16 cellular contexts compared by ENCODE assay signal in the genomic region with DNA sequence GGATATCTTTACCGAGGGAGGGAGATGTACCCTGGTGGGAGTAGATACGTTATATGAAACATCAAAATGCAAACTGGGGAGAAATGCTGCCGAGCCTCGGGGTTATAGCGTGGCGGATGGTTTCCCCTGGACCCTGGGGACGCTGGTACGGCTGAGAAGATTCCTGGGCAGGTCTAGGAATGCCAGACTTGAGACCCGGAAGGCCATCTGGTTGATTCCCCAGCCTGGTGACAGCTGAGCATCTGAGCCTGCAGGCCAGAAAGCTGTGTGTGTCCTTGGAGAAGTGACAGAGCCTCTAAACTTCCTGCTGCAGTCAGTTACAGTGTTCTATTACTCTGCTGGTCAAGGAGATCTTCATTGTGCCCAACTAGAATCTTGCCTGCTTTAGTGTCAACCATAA. TPM values are rescaled to one million over a fixed set of nuclear protein-coding genes. Genes with fewer than 3 reads are reported as not detected.
DNase-seq lines count a peak whose midpoint lies in the region; ATAC-seq, FAIRE-seq and TF ChIP-seq lines count a peak whose summit lies in the region.
"Had no signal": no experiment of that assay in that cellular context is flagged by ENCODE, and none has a peak within 500 bp of the region (broad histone marks: within the 10 kb centered on the region; RNA-seq: fewer than 3 reads in every experiment).

No MANE protein-coding gene starts in this region.

- H3K9me3 Mint-ChIP-seq in activated naive CD4-positive, alpha-beta T cell treated with anti-CD3 and anti-CD28 coated beads, Interleukin-2, amount 50 U/mL, for 24 hours, result no peaks in the 10 kb centered on the region
- H3K9me3 Mint-ChIP-seq in activated naive CD4-positive, alpha-beta T cell treated with anti-CD3 and anti-CD28 coated beads for 36 hours, result no peaks in the 10 kb centered on the region
- peaks cover 2% of the 10 kb centered on the region for H3K9me3 Mint-ChIP-seq in activated B cell treated with CpG ODN at 0.5 μM for 24 hours
- no peaks in the 10 kb centered on the region for H3K9me3 Mint-ChIP-seq in stimulated activated effector memory CD8-positive, alpha-beta T cell treated with anti-CD3 and anti-CD28 coated beads, Interleukin-12 subunit alpha, Interleukin-12 subunit beta, amount 100 ng/mL, for 72 hours

- no peak for TF ChIP-seq RAD21 in HepG2 (CRISPR knock-in tag; IDR thresholded peaks at IDR 0.05)

- no peaks in the 10 kb centered on the region for H4K20me1 ChIP-seq in HepG2 (ENCODE audit: insufficient read depth, low read length)

- no peak for TF ChIP-seq POLR2A in HepG2 (IDR thresholded peaks at IDR 0.05; ENCODE audit: insufficient read depth in 1 of 2, low read depth in 2 of 2, low read length in 2 of 2)

- no peak overlapping the region for H2AFZ ChIP-seq in HepG2 (ENCODE audit: low read length)

- POLR2A ChIA-PET in activated B cell treated with CpG ODN at 0.5 μM for 24 hours (lab: Charles Lee) (no interaction called here), HepG2 (lab: Yijun Ruan, JAX) (no interaction called here)

- BruUV-seq in HepG2 (replicated peaks; lab: Mats Ljungman, UMichigan), result no TSS peak

- H3K27ac Mint-ChIP-seq in activated naive CD4-positive, alpha-beta T cell treated with anti-CD3 and anti-CD28 coated beads, Interleukin-2, amount 50 U/mL, for 24 hours, result no peak overlapping the region
- no peak overlapping the region for H3K27ac Mint-ChIP-seq in activated naive CD4-positive, alpha-beta T cell treated with anti-CD3 and anti-CD28 coated beads for 36 hours
- H3K27ac Mint-ChIP-seq in activated B cell treated with CpG ODN at 0.5 μM for 24 hours, result no peak overlapping the region
- H3K27ac Mint-ChIP-seq in stimulated activated effector memory CD8-positive, alpha-beta T cell treated with anti-CD3 and anti-CD28 coated beads, Interleukin-12 subunit alpha, Interleukin-12 subunit beta, amount 100 ng/mL, for 72 hours, result no peak overlapping the region
- H3K27ac Mint-ChIP-seq: activated CD4-positive, alpha-beta memory T cell treated with anti-CD3 and anti-CD28 coated beads for 36 hours had no signal

- TF ChIP-seq CTCF in activated B cell treated with CpG ODN at 0.5 μM for 24 hours (IDR thresholded peaks at IDR 0.05), result no peak
- no peak for TF ChIP-seq CTCF in HepG2 (CRISPR knock-in tag; IDR thresholded peaks at IDR 0.05)

- H3K36me3 Mint-ChIP-seq in activated naive CD4-positive, alpha-beta T cell treated with anti-CD3 and anti-CD28 coated beads, Interleukin-2, amount 50 U/mL, for 24 hours, result no peaks in the 10 kb centered on the region
- no peaks in the 10 kb centered on the region for H3K36me3 Mint-ChIP-seq in activated naive CD4-positive, alpha-beta T cell treated with anti-CD3 and anti-CD28 coated beads for 36 hours (ENCODE audit: low read depth)
- no peaks in the 10 kb centered on the region for H3K36me3 Mint-ChIP-seq in activated B cell treated with CpG ODN at 0.5 μM for 24 hours (ENCODE audit: low read depth)
- no peaks in the 10 kb centered on the region for H3K36me3 Mint-ChIP-seq in stimulated activated effector memory CD8-positive, alpha-beta T cell treated with anti-CD3 and anti-CD28 coated beads, Interleukin-12 subunit alpha, Interleukin-12 subunit beta, amount 100 ng/mL, for 72 hours
- H3K36me3 Mint-ChIP-seq: activated CD4-positive, alpha-beta memory T cell treated with anti-CD3 and anti-CD28 coated beads for 36 hours had no signal

- H3K27ac ChIP-seq in HepG2 (ENCODE audit: extremely low read length, insufficient read depth, low read length), result no peak overlapping the region

- ATAC-seq in activated B cell treated with CpG ODN at 0.5 μM for 24 hours (ENCODE audit: low read depth) (no peak), HG02870 (IDR thresholded peaks at IDR 0.05; ENCODE audit: unreplicated experiment) (no peak), HepG2 (no peak)
- no peak for ATAC-seq in stimulated activated effector memory CD8-positive, alpha-beta T cell treated with anti-CD3 and anti-CD28 coated beads, Interleukin-12 subunit alpha, Interleukin-12 subunit beta, amount 100 ng/mL, for 72 hours

- no peaks in the 10 kb centered on the region for H3K36me3 ChIP-seq in HepG2 (replicated peaks in 1 of 2; ENCODE audit: control insufficient read depth in 1 of 2, insufficient read depth in 2 of 2, low read length in 2 of 2)

- WGBS in HepG2 (ENCODE audit: low lambda C conversion rate), result 87% methylated on average over 9 of the region's 9 CpGs

- in situ Hi-C loops in HepG2 (cut with HindIII; ENCODE audit: extremely low pct_ligation_motif_present, low pct_unique_long_range_greater_than_20kb), result no loop called here

- peaks cover 35% of the 10 kb centered on the region for H3K27me3 Mint-ChIP-seq in activated naive CD4-positive, alpha-beta T cell treated with anti-CD3 and anti-CD28 coated beads, Interleukin-2, amount 50 U/mL, for 24 hours
- peaks cover 50% of the 10 kb centered on the region for H3K27me3 Mint-ChIP-seq in activated naive CD4-positive, alpha-beta T cell treated with anti-CD3 and anti-CD28 coated beads for 36 hours (ENCODE audit: low read depth)
- peaks cover 25% of the 10 kb centered on the region for H3K27me3 Mint-ChIP-seq in activated B cell treated with CpG ODN at 0.5 μM for 24 hours

- H3K4me3 Mint-ChIP-seq in activated naive CD4-positive, alpha-beta T cell treated with anti-CD3 and anti-CD28 coated beads, Interleukin-2, amount 50 U/mL, for 24 hours, result peak overlapping the region; percentile 67
- H3K4me3 Mint-ChIP-seq in activated naive CD4-positive, alpha-beta T cell treated with anti-CD3 and anti-CD28 coated beads for 36 hours, result no peak overlapping the region
- H3K4me3 Mint-ChIP-seq in activated B cell treated with CpG ODN at 0.5 μM for 24 hours, result peak overlapping the region; percentile 20
- H3K4me3 Mint-ChIP-seq in stimulated activated effector memory CD8-positive, alpha-beta T cell treated with anti-CD3 and anti-CD28 coated beads, Interleukin-12 subunit alpha, Interleukin-12 subunit beta, amount 100 ng/mL, for 72 hours, result peak overlapping the region; percentile 72
- H3K4me3 Mint-ChIP-seq: activated CD4-positive, alpha-beta memory T cell treated with anti-CD3 and anti-CD28 coated beads for 36 hours had no signal

- H3K4me3 ChIP-seq in iPS-18c (ENCODE audit: insufficient read depth, low read depth, low read length), result peak overlapping the region; percentile 87; the same call in 1 of the 2 replicates
- no peak overlapping the region for H3K4me3 ChIP-seq in HepG2 (replicated peaks in 1 of 3; ENCODE audit: insufficient read depth in 1 of 3, low read depth in 2 of 3, low read length in 3 of 3)

- CTCF ChIA-PET in activated naive CD4-positive, alpha-beta T cell treated with anti-CD3 and anti-CD28 coated beads for 36 hours (lab: Charles Lee), result no interaction called here
- CTCF ChIA-PET in activated B cell treated with CpG ODN at 0.5 μM for 24 hours (lab: Charles Lee) (no interaction called here), HepG2 (lab: Yijun Ruan, JAX; ENCODE audit: low intra/inter-chr PET ratio, low total read pairs) (no interaction called here)

- peaks cover 8% of the 10 kb centered on the region; the same call in 1 of the 2 replicates for H3K4me1 ChIP-seq in HepG2 (ENCODE audit: insufficient read depth, low read length)

- no peak for FAIRE-seq in HepG2 (lab: Jason Lieb, UNC)
- FAIRE-seq: endothelial cell of umbilical vein, kidney, TTC549 had no signal

- intact Hi-C loops in activated naive CD4-positive, alpha-beta T cell treated with anti-CD3 and anti-CD28 coated beads for 36 hours (cut with micrococcal nuclease), result loop anchor here (5.0 kb wide), 1 partner anchor 35 kb away; no protein-coding TSS in a partner anchor
- intact Hi-C loops in activated B cell treated with CpG ODN at 0.5 μM for 24 hours (cut with micrococcal nuclease), result loop anchor here (5.0 kb wide), 1 partner anchor 45 kb away; no protein-coding TSS in a partner anchor
- intact Hi-C loops in HepG2 (cut with micrococcal nuclease; ENCODE audit: unreplicated experiment), result no loop called here

- peaks cover 11% of the 10 kb centered on the region for H3K4me1 Mint-ChIP-seq in activated naive CD4-positive, alpha-beta T cell treated with anti-CD3 and anti-CD28 coated beads, Interleukin-2, amount 50 U/mL, for 24 hours
- H3K4me1 Mint-ChIP-seq in activated naive CD4-positive, alpha-beta T cell treated with anti-CD3 and anti-CD28 coated beads for 36 hours (ENCODE audit: low read depth), result peaks cover 8% of the 10 kb centered on the region
- H3K4me1 Mint-ChIP-seq in activated B cell treated with CpG ODN at 0.5 μM for 24 hours, result peaks cover 13% of the 10 kb centered on the region
- peaks cover 13% of the 10 kb centered on the region for H3K4me1 Mint-ChIP-seq in stimulated activated effector memory CD8-positive, alpha-beta T cell treated with anti-CD3 and anti-CD28 coated beads, Interleukin-12 subunit alpha, Interleukin-12 subunit beta, amount 100 ng/mL, for 72 hours

- H3K9me3 ChIP-seq in iPS-18c (ENCODE audit: control insufficient read depth, insufficient read depth, low read length) (no peaks in the 10 kb centered on the region), HepG2 (ENCODE audit: low read length) (no peaks in the 10 kb centered on the region)

- H3K9ac ChIP-seq in HepG2 (ENCODE audit: insufficient read depth, low read depth, low read length), result no peak overlapping the region

- no peak for DNase-seq in activated naive CD4-positive, alpha-beta T cell treated with anti-CD3 and anti-CD28 coated beads for 36 hours
- DNase-seq in activated B cell treated with CpG ODN at 0.5 μM for 24 hours (no peak), NCI-H1694 treated with DMSO at 0.1 percent for 48 hours (lab: John Stamatoyannopoulos, UW) (no peak), HepG2 (ENCODE audit: low spot score) (no peak)
- no peak for DNase-seq in stimulated activated effector memory CD8-positive, alpha-beta T cell treated with anti-CD3 and anti-CD28 coated beads, Interleukin-12 subunit alpha, Interleukin-12 subunit beta, amount 100 ng/mL, for 72 hours (ENCODE audit: low spot score in 2 of 2)
- DNase-seq: activated CD4-positive, alpha-beta memory T cell treated with anti-CD3 and anti-CD28 coated beads for 36 hours; activated T-cell treated with anti-CD3 and anti-CD28 coated beads, Interleukin-2, amount 50 U/mL, for 48 hours; central memory CD4-positive, alpha-beta T cell; kidney; NCI-H1694; stimulated activated naive CD4-positive, alpha-beta T cell treated with Interleukin-2 at 50 U/mL for 16 hours had no signal

- H3K4me2 ChIP-seq in HepG2 (ENCODE audit: low read depth, low read length), result no peak overlapping the region

- no peak for TF ChIP-seq EP300 in HepG2 (IDR thresholded peaks at IDR 0.05; ENCODE audit: low read depth in 2 of 2, low read length in 2 of 2)
- TF ChIP-seq EP300 in HepG2 (CRISPR knock-in tag; IDR thresholded peaks at IDR 0.05; ENCODE audit: borderline replicate concordance), result no peak

- no peaks in the 10 kb centered on the region for H3K27me3 ChIP-seq in HepG2 (ENCODE audit: control insufficient read depth in 1 of 2, insufficient read depth in 2 of 2, low read length in 2 of 2)

- H3K79me2 ChIP-seq in HepG2 (ENCODE audit: insufficient read depth, low read length), result no peaks in the 10 kb centered on the region

RNA-seq across cellular contexts. Expression of a gene that starts 2.3 kb away (rescaled TPM):
- total RNA-seq in activated naive CD4-positive, alpha-beta T cell treated with anti-CD3 and anti-CD28 coated beads for 36 hours, result 1 to 10 TPM in 1 of 2 experiments, under 1 TPM in 1; 0.38 to 1.2 TPM
- total RNA-seq in activated B cell treated with CpG ODN at 0.5 μM for 24 hours, result 0.07 and 0.17 TPM in 2 replicates
- 0.74 and 1.00 TPM in 2 replicates for total RNA-seq in HepG2 (2016; rRNA removed; fragmentation: Illumina TruSeq; extraction: Trizol)
- total RNA-seq in HepG2 (2016; cell fraction: cytosol; rRNA removed; fragmentation: Illumina TruSeq; extraction: Trizol; ENCODE audit: low read depth), result 0.44 and 0.61 TPM in 2 replicates
- total RNA-seq in HepG2 (2016; cell fraction: insoluble cytoplasmic fraction; rRNA removed; fragmentation: Illumina TruSeq; extraction: Trizol), result 0.59 and 1.1 TPM in 2 replicates
- total RNA-seq in HepG2 (2016; cell fraction: membrane; rRNA removed; fragmentation: Illumina TruSeq; extraction: Trizol), result 0.65 and 0.76 TPM in 2 replicates
- 1.6 and 2.0 TPM in 2 replicates for total RNA-seq in HepG2 (2016; cell fraction: nucleus; rRNA removed; fragmentation: Illumina TruSeq; extraction: Trizol)
- 0.44 and 0.60 TPM in 2 replicates for polyA plus RNA-seq in HepG2 (2011; rRNA removed)
- 0.21 and 0.33 TPM in 2 replicates for polyA plus RNA-seq in HepG2 (2011; cell fraction: cytosol; rRNA removed)
- polyA plus RNA-seq in HepG2 (2011; cell fraction: nucleus; rRNA removed), result 1.6 and 1.8 TPM in 2 replicates
- polyA plus RNA-seq in HepG2 (2012), result 0.51 and 0.68 TPM in 2 replicates
- 0.14 and 0.27 TPM in 2 replicates for polyA plus RNA-seq in HepG2 (2016; cell fraction: cytosol; fragmentation: Illumina TruSeq; extraction: Trizol; ENCODE audit: low read depth)
- polyA plus RNA-seq in HepG2 (2016; cell fraction: insoluble cytoplasmic fraction; fragmentation: Illumina TruSeq; extraction: Trizol; ENCODE audit: low read depth), result 1.1 and 1.3 TPM in 2 replicates
- 0.55 and 0.78 TPM in 2 replicates for polyA plus RNA-seq in HepG2 (2016; cell fraction: membrane; fragmentation: Illumina TruSeq; extraction: Trizol; ENCODE audit: low read depth)
- polyA plus RNA-seq in HepG2 (2016; cell fraction: nucleus; fragmentation: Illumina TruSeq; extraction: Trizol; ENCODE audit: insufficient read depth, low read depth), result 2.2 and 2.6 TPM in 2 replicates
- polyA minus RNA-seq in HepG2 (2011; rRNA and poly(A)+ RNA removed; ENCODE audit: low replicate concordance), result 3.1 and 3.3 TPM in 2 replicates
- polyA minus RNA-seq in HepG2 (2011; cell fraction: cytosol; rRNA and poly(A)+ RNA removed), result 0.40 and 0.62 TPM in 2 replicates
- polyA minus RNA-seq in HepG2 (2011; cell fraction: nucleus; rRNA and poly(A)+ RNA removed), result 3.0 and 3.5 TPM in 2 replicates
